11 cellular contexts compared by ENCODE assay signal in genomic region chr19:23698711-23699520, GRCh38. TPM values are rescaled to one million over a fixed set of nuclear protein-coding genes. Genes with fewer than 3 reads are reported as not detected.
DNase-seq lines count a peak whose midpoint lies in the region; ATAC-seq and TF ChIP-seq lines count a peak whose summit lies in the region.
"Had no signal": no experiment of that assay in that cellular context is flagged by ENCODE, and none has a peak within 500 bp of the region (broad histone marks: within the 10 kb centered on the region; RNA-seq: fewer than 3 reads in every experiment).

No MANE protein-coding gene starts in this region.

- H3K9me2 ChIP-seq in MM.1S (replicated peaks; ENCODE audit: insufficient read depth, low read length) = no peaks in the 10 kb centered on the region

- peak overlapping the region; percentile 45 for H3K4me3 Mint-ChIP-seq in activated naive CD8-positive, alpha-beta T cell treated with anti-CD3 and anti-CD28 coated beads for 36 hours
- H3K4me3 Mint-ChIP-seq in nephron = no peak overlapping the region
- H3K4me3 Mint-ChIP-seq: central memory CD8-positive, alpha-beta T cell had no signal

- peaks cover 6% of the 10 kb centered on the region for H3K36me3 Mint-ChIP-seq in activated naive CD8-positive, alpha-beta T cell treated with anti-CD3 and anti-CD28 coated beads for 36 hours
- H3K36me3 Mint-ChIP-seq in nephron (ENCODE audit: low read depth) = no peaks in the 10 kb centered on the region

- peak overlapping the region; percentile 38; the same call in 1 of the 2 replicates for H3K4me2 ChIP-seq in MM.1S (ENCODE audit: low read depth, low read length)

- no peak for ATAC-seq in HG02763 (IDR thresholded peaks at IDR 0.05; ENCODE audit: unreplicated experiment)
- ATAC-seq: gastrocnemius medialis had no signal

- H3K9me3 Mint-ChIP-seq in activated naive CD8-positive, alpha-beta T cell treated with anti-CD3 and anti-CD28 coated beads for 36 hours = peaks cover 4% of the 10 kb centered on the region
- H3K9me3 Mint-ChIP-seq in nephron = peaks cover 49% of the 10 kb centered on the region
- H3K9me3 Mint-ChIP-seq: central memory CD8-positive, alpha-beta T cell had no signal

- H3K4me3 ChIP-seq in MM.1S (ENCODE audit: low read length) = peak overlapping the region; percentile 1; the same call in 1 of the 2 replicates
- H3K4me3 ChIP-seq: gastrocnemius medialis had no signal

- no peaks in the 10 kb centered on the region for H3K79me2 ChIP-seq in MM.1S (ENCODE audit: low read length)

- H4K20me1 ChIP-seq in MM.1S (ENCODE audit: insufficient read depth, low read length) = no peaks in the 10 kb centered on the region

- H2AFZ ChIP-seq in MM.1S (ENCODE audit: low read length) = peak overlapping the region; percentile 47

- H3K27ac Mint-ChIP-seq in activated naive CD8-positive, alpha-beta T cell treated with anti-CD3 and anti-CD28 coated beads for 36 hours = peak overlapping the region; percentile 20
- H3K27ac Mint-ChIP-seq in nephron = peak overlapping the region; percentile 52 to 59 (median 55)

- no peaks in the 10 kb centered on the region for H3K4me1 ChIP-seq in MM.1S (ENCODE audit: low read length)
- H3K4me1 ChIP-seq: gastrocnemius medialis had no signal

- peak overlapping the region; percentile 54; the same call in 1 of the 2 replicates for H3K27ac ChIP-seq in MM.1S (ENCODE audit: low read length)
- H3K27ac ChIP-seq: gastrocnemius medialis had no signal

- peak; percentile 27 for DNase-seq in EL
- DNase-seq in MM.1S = peak; percentile 34
- no peak for DNase-seq in activated naive CD8-positive, alpha-beta T cell treated with anti-CD3 and anti-CD28 coated beads for 36 hours
- no peak for DNase-seq in SKM-1 (lab: John Stamatoyannopoulos, UW; ENCODE audit: unreplicated experiment)
- DNase-seq in RKO (ENCODE audit: low spot score) = no peak
- DNase-seq: activated CD8-positive, alpha-beta memory T cell treated with anti-CD3 and anti-CD28 coated beads, Interleukin-2, amount 50 U/mL, for 4 hours; gastrocnemius medialis; NCI-H1694 treated with DMSO at 0.1 percent for 48 hours had no signal

- no peaks in the 10 kb centered on the region for H3K36me3 ChIP-seq in MM.1S (replicated peaks; ENCODE audit: insufficient read depth, low read length)
- H3K36me3 ChIP-seq: gastrocnemius medialis had no signal

- H3K27me3 ChIP-seq in MM.1S (replicated peaks; ENCODE audit: insufficient read depth, low read length) = no peaks in the 10 kb centered on the region
- H3K27me3 ChIP-seq: gastrocnemius medialis had no signal

- TF ChIP-seq CTCF in MM.1S (IDR thresholded peaks at IDR 0.05; ENCODE audit: low read length) (no peak), nephron (IDR thresholded peaks at IDR 0.05; ENCODE audit: unreplicated experiment in 3 of 3) (no peak)

- no peaks in the 10 kb centered on the region for H3K27me3 Mint-ChIP-seq in activated naive CD8-positive, alpha-beta T cell treated with anti-CD3 and anti-CD28 coated beads for 36 hours
- H3K27me3 Mint-ChIP-seq in nephron (ENCODE audit: low read depth) = no peaks in the 10 kb centered on the region

- no peaks in the 10 kb centered on the region for H3K4me1 Mint-ChIP-seq in activated naive CD8-positive, alpha-beta T cell treated with anti-CD3 and anti-CD28 coated beads for 36 hours
- H3K4me1 Mint-ChIP-seq in nephron = no peaks in the 10 kb centered on the region
- H3K4me1 Mint-ChIP-seq: central memory CD8-positive, alpha-beta T cell had no signal

- peak overlapping the region; percentile 15; the same call in 1 of the 2 replicates for H3K9ac ChIP-seq in MM.1S (ENCODE audit: low read length)

- peaks cover 5% of the 10 kb centered on the region; the same call in 1 of the 2 replicates for H3F3A ChIP-seq in MM.1S (ENCODE audit: insufficient read depth, low read length)

- no peaks in the 10 kb centered on the region for H3K9me3 ChIP-seq in MM.1S (replicated peaks; ENCODE audit: insufficient read depth, low read length)
- H3K9me3 ChIP-seq: gastrocnemius medialis had no signal

RNA-seq across cellular contexts. Expression of gene ZNF675, which starts 11.9 kb away (rescaled TPM):
- total RNA-seq in activated naive CD8-positive, alpha-beta T cell treated with anti-CD3 and anti-CD28 coated beads for 36 hours = 10 to 100 TPM; 24.0 to 24.7 TPM

RNA-seq across cellular contexts. Expression of gene ZNF681, which starts 59.8 kb away (rescaled TPM):
- 1 to 10 TPM; 5.0 to 5.8 TPM for total RNA-seq in activated naive CD8-positive, alpha-beta T cell treated with anti-CD3 and anti-CD28 coated beads for 36 hours

Comparison
In these comparisons a context has a peak if more than half of its experiments do, and no peak if none do; other contexts are left out.
1. DNase-seq: peak in EL (single experiment) and MM.1S (single experiment); none in activated naive CD8-positive, alpha-beta T cell treated with anti-CD3 and anti-CD28 coated beads for 36 hours (single experiment), SKM-1 (single experiment) and RKO (single experiment).